31 cellular contexts compared by ENCODE assay signal in the genomic region with DNA sequence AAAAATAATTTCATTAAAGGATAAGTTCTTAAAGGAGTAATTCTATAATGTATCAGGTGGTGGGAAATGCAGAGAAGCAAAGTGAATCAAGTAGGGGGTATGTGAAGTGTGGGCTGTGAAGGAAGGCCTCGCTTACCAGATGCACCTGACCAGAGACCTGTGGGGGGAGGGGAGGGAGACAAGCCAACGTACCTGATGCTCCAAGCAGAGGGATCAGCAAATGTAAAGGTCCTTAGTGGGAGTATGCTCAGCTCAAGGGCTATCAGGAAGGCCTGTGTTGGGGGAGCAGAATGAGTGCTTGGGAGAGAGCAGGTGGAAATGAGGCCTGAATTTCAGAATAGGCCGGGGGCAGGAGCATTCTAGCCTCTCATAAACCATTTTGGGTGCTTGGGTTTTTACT.
"Had no signal": no experiment of that assay in that cellular context is flagged by ENCODE, and none has a peak within 500 bp of the region (broad histone marks: within the 10 kb centered on the region; RNA-seq: fewer than 3 reads in every experiment).

No MANE protein-coding gene starts in this region.

- H3K36me3 ChIP-seq: adrenal gland, brain microvascular endothelial cell, breast epithelium had no signal

- DNase-seq: activated B cell treated with CpG ODN at 0.5 μM for 24 hours; activated CD4-positive, alpha-beta memory T cell treated with anti-CD3 and anti-CD28 coated beads for 36 hours; activated CD4-positive, alpha-beta T cell treated with anti-CD3 and anti-CD28 coated beads for 4 hours; activated CD4-positive, alpha-beta T cell treated with anti-CD3 and anti-CD28 coated beads, Interleukin-2, amount 10 ng/mL, durations not matched to agents 24 days and 14 days; activated CD4-positive, alpha-beta T cell treated with anti-CD3 and anti-CD28 coated beads, Interleukin-2, amount 50 U/mL, for 1 hour; activated CD4-positive, alpha-beta T cell treated with anti-CD3 and anti-CD28 coated beads, Interleukin-2, amount 50 U/mL, for 4 hours; activated CD4-positive, CD25-positive, alpha-beta regulatory T cell treated with anti-CD3 and anti-CD28 coated beads, Interleukin-2, amount 50 U/mL, for 72 hours; activated CD8-positive, alpha-beta memory T cell treated with anti-CD3 and anti-CD28 coated beads, Interleukin-2, amount 50 U/mL, for 4 hours; activated CD8-positive, alpha-beta T cell treated with anti-CD3 and anti-CD28 coated beads for 36 hours; activated effector memory CD4-positive, alpha-beta T cell treated with anti-CD3 and anti-CD28 coated beads, Interleukin-2, amount 50 U/mL, for 16 hours; activated gamma-delta T cell treated with Interleukin-2 at 50 U/mL for 16 hours; activated naive CD4-positive, alpha-beta T cell; activated naive CD4-positive, alpha-beta T cell treated with anti-CD3 and anti-CD28 coated beads for 36 hours; activated naive CD4-positive, alpha-beta T cell treated with anti-CD3 and anti-CD28 coated beads, Interleukin-2, amount 50 U/mL, for 16 hours; activated naive CD8-positive, alpha-beta T cell treated with anti-CD3 and anti-CD28 coated beads for 36 hours; activated T-cell treated with anti-CD3 and anti-CD28 coated beads for 4 hours; activated T-cell treated with anti-CD3 and anti-CD28 coated beads, Interleukin-2, amount 50 U/mL, for 1 hour; activated T-cell treated with anti-CD3 and anti-CD28 coated beads, Interleukin-2, amount 50 U/mL, for 4 hours; activated T-cell treated with anti-CD3 and anti-CD28 coated beads, Interleukin-2, amount 50 U/mL, for 72 hours; adrenal gland; amniotic stem cell; aorta; body of pancreas; brain microvascular endothelial cell; central memory CD4-positive, alpha-beta T cell; T-helper 2 cell; T-helper 9 cell had no signal

- H3K9me3 ChIP-seq: adrenal gland, body of pancreas, breast epithelium had no signal

- H3K4me3 ChIP-seq: adrenal gland, body of pancreas, breast epithelium had no signal

- H3K27ac ChIP-seq: adrenal gland, body of pancreas, brain microvascular endothelial cell, breast epithelium, VCaP had no signal

- H3K4me1 ChIP-seq: adrenal gland, body of pancreas, breast epithelium had no signal

- ATAC-seq: activated CD8-positive, alpha-beta T cell treated with anti-CD3 and anti-CD28 coated beads for 36 hours; activated naive CD4-positive, alpha-beta T cell treated with anti-CD3 and anti-CD28 coated beads, Interleukin-2, amount 50 U/mL, for 72 hours; activated T-cell treated with anti-CD3 and anti-CD28 coated beads, Interleukin-2, amount 50 U/mL, for 4 hours; activated T-cell treated with anti-CD3 and anti-CD28 coated beads, Interleukin-2, amount 50 U/mL, for 72 hours; activated T-helper 17 cell treated with anti-CD3 and anti-CD28 coated beads, Interleukin-2, amount 50 U/mL, for 72 hours; body of pancreas had no signal

- H3K27me3 ChIP-seq: adrenal gland, body of pancreas, brain microvascular endothelial cell, breast epithelium had no signal
